In genomic region chr2:14632133-14632936, GRCh38 we compare ENCODE assay signal across 1 cellular context.
A peak's percentile ranks its signal among the peaks of the same experiment; 100 is the strongest.
TF ChIP-seq lines count a peak whose summit lies in the region.

Gene LRATD1, plus strand, starts transcription at chr2:14632717. Its CDS starts 1,263 bp downstream, at chr2:14633980.

TF ChIP-seq in HepG2, 621 proteins besides CTCF, POLR2A, EP300 and RAD21 (continued from another document):
- 0 out of 2 replicates have a peak, but pooled peaks have one; percentile 20 for TF ChIP-seq MTERF4 (CRISPR knock-in tag; IDR thresholded peaks at IDR 0.05)
- no peak for TF ChIP-seq ELF4 (CRISPR knock-in tag; IDR thresholded peaks at IDR 0.05; ENCODE audit: borderline replicate concordance)
- no peak for TF ChIP-seq MEF2D (CRISPR knock-in tag; IDR thresholded peaks at IDR 0.05)
- no peak for TF ChIP-seq ZNF773 (CRISPR knock-in tag; IDR thresholded peaks at IDR 0.05; ENCODE audit: borderline replicate concordance)
- TF ChIP-seq ZNF75D (CRISPR knock-in tag; IDR thresholded peaks at IDR 0.05; ENCODE audit: borderline replicate concordance), result no peak
- no peak for TF ChIP-seq WIZ (CRISPR knock-in tag; IDR thresholded peaks at IDR 0.05)
- no peak for TF ChIP-seq KDM6A (CRISPR knock-in tag; IDR thresholded peaks at IDR 0.05; ENCODE audit: low read depth)
- TF ChIP-seq HIVEP1 (CRISPR knock-in tag; IDR thresholded peaks at IDR 0.05), result no peak
- no peak for TF ChIP-seq PATZ1 (CRISPR knock-in tag; IDR thresholded peaks at IDR 0.05)
- TF ChIP-seq NBN (conservative IDR thresholded peaks at IDR 0.05), result no peak
- TF ChIP-seq SMC3 (IDR thresholded peaks at IDR 0.05; ENCODE audit: low read length), result no peak
- TF ChIP-seq ZNF816 (CRISPR knock-in tag; IDR thresholded peaks at IDR 0.05; ENCODE audit: borderline replicate concordance), result no peak
- no peak for TF ChIP-seq BORCS8-MEF2B (CRISPR knock-in tag; IDR thresholded peaks at IDR 0.05)
- TF ChIP-seq NFYC (CRISPR knock-in tag; IDR thresholded peaks at IDR 0.05), result peak; percentile 82
- TF ChIP-seq ZFP41 (CRISPR knock-in tag; IDR thresholded peaks at IDR 0.05; ENCODE audit: borderline replicate concordance), result no peak
- TF ChIP-seq E2F5 (CRISPR knock-in tag; conservative IDR thresholded peaks at IDR 0.05), result no peak
- TF ChIP-seq ZNF205 (CRISPR knock-in tag; IDR thresholded peaks at IDR 0.05), result no peak
- no peak for TF ChIP-seq PCBP1 (IDR thresholded peaks at IDR 0.05; ENCODE audit: borderline replicate concordance, low read depth, low read length)
- no peak for TF ChIP-seq ZNF570 (CRISPR knock-in tag; IDR thresholded peaks at IDR 0.05; ENCODE audit: borderline replicate concordance)
- no peak for TF ChIP-seq ZNF790 (CRISPR knock-in tag; IDR thresholded peaks at IDR 0.05; ENCODE audit: borderline replicate concordance)
- TF ChIP-seq ZNF460 (CRISPR knock-in tag; IDR thresholded peaks at IDR 0.05; ENCODE audit: borderline replicate concordance), result no peak
- no peak for TF ChIP-seq ARNT2 (CRISPR knock-in tag; IDR thresholded peaks at IDR 0.05; ENCODE audit: low read depth)
- no peak for TF ChIP-seq ZNF232 (CRISPR knock-in tag; IDR thresholded peaks at IDR 0.05; ENCODE audit: borderline replicate concordance)
- no peak for TF ChIP-seq POGZ (CRISPR knock-in tag; IDR thresholded peaks at IDR 0.05)
- TF ChIP-seq RFX1 (IDR thresholded peaks at IDR 0.05), result no peak
- no peak for TF ChIP-seq MTF2 (CRISPR knock-in tag; IDR thresholded peaks at IDR 0.05; ENCODE audit: borderline replicate concordance)
- no peak for TF ChIP-seq RARG (CRISPR knock-in tag; IDR thresholded peaks at IDR 0.05; ENCODE audit: low read depth)
- no peak for TF ChIP-seq YEATS2 (CRISPR knock-in tag; IDR thresholded peaks at IDR 0.05; ENCODE audit: borderline replicate concordance)
- TF ChIP-seq RBFOX2 (IDR thresholded peaks at IDR 0.05; ENCODE audit: low read depth, low read length), result peak; percentile 23; the same call in 1 of the 2 replicates
- no peak for TF ChIP-seq GLI4 (CRISPR knock-in tag; IDR thresholded peaks at IDR 0.05; ENCODE audit: borderline replicate concordance)
- no peak for TF ChIP-seq LCORL (IDR thresholded peaks at IDR 0.05)
- TF ChIP-seq LCORL (CRISPR knock-in tag; IDR thresholded peaks at IDR 0.05), result no peak
- peak; percentile 50 for TF ChIP-seq ZNF687 (CRISPR knock-in tag; IDR thresholded peaks at IDR 0.05)
- no peak for TF ChIP-seq KDM5A (IDR thresholded peaks at IDR 0.05; ENCODE audit: borderline replicate concordance, low read length)
- peak; percentile 85 for TF ChIP-seq HNRNPLL (IDR thresholded peaks at IDR 0.05; ENCODE audit: low read depth, low read length, poor library complexity, severe bottlenecking)
- no peak for TF ChIP-seq KMT2A (CRISPR knock-in tag; IDR thresholded peaks at IDR 0.05)
- TF ChIP-seq ZNF230 (CRISPR knock-in tag; IDR thresholded peaks at IDR 0.05), result no peak
- TF ChIP-seq ZNF343 (CRISPR knock-in tag; IDR thresholded peaks at IDR 0.05), result no peak
- TF ChIP-seq ZBED4 (CRISPR knock-in tag; IDR thresholded peaks at IDR 0.05; ENCODE audit: borderline replicate concordance), result no peak
- 0 out of 2 replicates have a peak, but pooled peaks have one; percentile 23 for TF ChIP-seq ZNF563 (CRISPR knock-in tag; IDR thresholded peaks at IDR 0.05)
- no peak for TF ChIP-seq NCOA5 (CRISPR knock-in tag; IDR thresholded peaks at IDR 0.05)
TF ChIP-seq in HepG2: peak in this region for 23.
